In genomic region chr9:18390393-18390792, GRCh38 we compare ENCODE assay signal across 1 cellular context.
TF ChIP-seq lines count a peak whose summit lies in the region.

No MANE protein-coding gene starts in this region.

TF ChIP-seq in WTC11, 78 proteins besides CTCF, POLR2A, EP300 and RAD21 (continued from another document):
- TF ChIP-seq, protein P1, sequence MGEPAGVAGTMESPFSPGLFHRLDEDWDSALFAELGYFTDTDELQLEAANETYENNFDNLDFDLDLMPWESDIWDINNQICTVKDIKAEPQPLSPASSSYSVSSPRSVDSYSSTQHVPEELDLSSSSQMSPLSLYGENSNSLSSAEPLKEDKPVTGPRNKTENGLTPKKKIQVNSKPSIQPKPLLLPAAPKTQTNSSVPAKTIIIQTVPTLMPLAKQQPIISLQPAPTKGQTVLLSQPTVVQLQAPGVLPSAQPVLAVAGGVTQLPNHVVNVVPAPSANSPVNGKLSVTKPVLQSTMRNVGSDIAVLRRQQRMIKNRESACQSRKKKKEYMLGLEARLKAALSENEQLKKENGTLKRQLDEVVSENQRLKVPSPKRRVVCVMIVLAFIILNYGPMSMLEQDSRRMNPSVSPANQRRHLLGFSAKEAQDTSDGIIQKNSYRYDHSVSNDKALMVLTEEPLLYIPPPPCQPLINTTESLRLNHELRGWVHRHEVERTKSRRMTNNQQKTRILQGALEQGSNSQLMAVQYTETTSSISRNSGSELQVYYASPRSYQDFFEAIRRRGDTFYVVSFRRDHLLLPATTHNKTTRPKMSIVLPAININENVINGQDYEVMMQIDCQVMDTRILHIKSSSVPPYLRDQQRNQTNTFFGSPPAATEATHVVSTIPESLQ (CRISPR knock-in tag; IDR thresholded peaks at IDR 0.05): no peak
- TF ChIP-seq ATF1 (CRISPR knock-in tag; IDR thresholded peaks at IDR 0.05) (no peak), ZNF219 (CRISPR knock-in tag; IDR thresholded peaks at IDR 0.05; ENCODE audit: borderline replicate concordance) (no peak), NFYB (CRISPR knock-in tag; conservative IDR thresholded peaks at IDR 0.05; ENCODE audit: low read depth) (no peak), SOX15 (CRISPR knock-in tag; IDR thresholded peaks at IDR 0.05) (no peak), FOXP1 (CRISPR knock-in tag; IDR thresholded peaks at IDR 0.05; ENCODE audit: borderline replicate concordance) (no peak), FOXK1 (CRISPR knock-in tag; IDR thresholded peaks at IDR 0.05) (no peak), AR (CRISPR knock-in tag; IDR thresholded peaks at IDR 0.05) (no peak), MAX (CRISPR knock-in tag; IDR thresholded peaks at IDR 0.05) (no peak), NFATC4 (CRISPR knock-in tag; IDR thresholded peaks at IDR 0.05) (no peak), NR2C2 (CRISPR knock-in tag; IDR thresholded peaks at IDR 0.05) (no peak)
- TF ChIP-seq, protein P2, sequence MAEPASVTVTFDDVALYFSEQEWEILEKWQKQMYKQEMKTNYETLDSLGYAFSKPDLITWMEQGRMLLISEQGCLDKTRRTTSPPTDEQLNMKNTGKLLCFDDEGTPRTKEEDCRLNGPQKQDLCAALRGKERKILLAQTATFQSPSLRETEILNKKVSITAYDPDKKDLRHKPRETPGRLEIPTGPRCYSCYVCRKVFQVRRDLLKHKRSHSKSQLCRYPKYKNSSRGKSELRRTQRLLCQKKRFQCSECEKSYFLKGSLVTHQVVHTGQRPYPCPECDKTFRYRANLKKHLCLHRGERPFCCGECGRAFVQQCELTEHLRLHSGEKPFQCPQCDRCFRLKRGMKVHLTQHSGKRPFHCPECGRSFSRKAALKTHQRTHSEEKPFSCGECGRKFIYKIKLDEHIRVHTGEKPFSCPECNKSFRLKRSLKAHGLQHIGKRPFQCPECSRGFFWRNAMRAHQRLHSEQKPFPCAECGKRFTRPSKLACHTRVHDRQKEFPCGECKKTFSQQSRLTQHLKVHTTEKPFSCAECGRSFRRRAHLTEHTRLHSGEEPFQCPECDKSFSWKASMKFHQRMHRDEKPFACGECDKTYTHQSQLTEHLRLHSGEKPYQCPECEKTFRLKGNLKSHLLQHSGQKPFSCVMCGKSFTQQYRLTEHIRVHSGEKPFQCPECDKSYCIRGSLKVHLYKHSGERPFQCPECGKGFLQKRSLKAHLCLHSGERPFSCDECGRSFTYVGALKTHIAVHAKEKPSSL (CRISPR knock-in tag; conservative IDR thresholded peaks at IDR 0.05): no peak
- TF ChIP-seq, protein P3, sequence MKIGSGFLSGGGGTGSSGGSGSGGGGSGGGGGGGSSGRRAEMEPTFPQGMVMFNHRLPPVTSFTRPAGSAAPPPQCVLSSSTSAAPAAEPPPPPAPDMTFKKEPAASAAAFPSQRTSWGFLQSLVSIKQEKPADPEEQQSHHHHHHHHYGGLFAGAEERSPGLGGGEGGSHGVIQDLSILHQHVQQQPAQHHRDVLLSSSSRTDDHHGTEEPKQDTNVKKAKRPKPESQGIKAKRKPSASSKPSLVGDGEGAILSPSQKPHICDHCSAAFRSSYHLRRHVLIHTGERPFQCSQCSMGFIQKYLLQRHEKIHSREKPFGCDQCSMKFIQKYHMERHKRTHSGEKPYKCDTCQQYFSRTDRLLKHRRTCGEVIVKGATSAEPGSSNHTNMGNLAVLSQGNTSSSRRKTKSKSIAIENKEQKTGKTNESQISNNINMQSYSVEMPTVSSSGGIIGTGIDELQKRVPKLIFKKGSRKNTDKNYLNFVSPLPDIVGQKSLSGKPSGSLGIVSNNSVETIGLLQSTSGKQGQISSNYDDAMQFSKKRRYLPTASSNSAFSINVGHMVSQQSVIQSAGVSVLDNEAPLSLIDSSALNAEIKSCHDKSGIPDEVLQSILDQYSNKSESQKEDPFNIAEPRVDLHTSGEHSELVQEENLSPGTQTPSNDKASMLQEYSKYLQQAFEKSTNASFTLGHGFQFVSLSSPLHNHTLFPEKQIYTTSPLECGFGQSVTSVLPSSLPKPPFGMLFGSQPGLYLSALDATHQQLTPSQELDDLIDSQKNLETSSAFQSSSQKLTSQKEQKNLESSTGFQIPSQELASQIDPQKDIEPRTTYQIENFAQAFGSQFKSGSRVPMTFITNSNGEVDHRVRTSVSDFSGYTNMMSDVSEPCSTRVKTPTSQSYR (CRISPR knock-in tag; IDR thresholded peaks at IDR 0.05): no peak
